Comparison of ENCODE assay signal across 1 cellular context in genomic region chr9:12859704-12860251, GRCh38.
TF ChIP-seq lines count a peak whose summit lies in the region.

No MANE protein-coding gene starts in this region.

TF ChIP-seq in IMR-90, 13 proteins besides CTCF, POLR2A, EP300 and RAD21:
- peak; percentile 84 for TF ChIP-seq CEBPB (IDR thresholded peaks at IDR 0.05; ENCODE audit: low read depth, low read length)
- TF ChIP-seq SMC3 (IDR thresholded peaks at IDR 0.05; ENCODE audit: low read depth, low read length) = no peak
